In the genomic region with DNA sequence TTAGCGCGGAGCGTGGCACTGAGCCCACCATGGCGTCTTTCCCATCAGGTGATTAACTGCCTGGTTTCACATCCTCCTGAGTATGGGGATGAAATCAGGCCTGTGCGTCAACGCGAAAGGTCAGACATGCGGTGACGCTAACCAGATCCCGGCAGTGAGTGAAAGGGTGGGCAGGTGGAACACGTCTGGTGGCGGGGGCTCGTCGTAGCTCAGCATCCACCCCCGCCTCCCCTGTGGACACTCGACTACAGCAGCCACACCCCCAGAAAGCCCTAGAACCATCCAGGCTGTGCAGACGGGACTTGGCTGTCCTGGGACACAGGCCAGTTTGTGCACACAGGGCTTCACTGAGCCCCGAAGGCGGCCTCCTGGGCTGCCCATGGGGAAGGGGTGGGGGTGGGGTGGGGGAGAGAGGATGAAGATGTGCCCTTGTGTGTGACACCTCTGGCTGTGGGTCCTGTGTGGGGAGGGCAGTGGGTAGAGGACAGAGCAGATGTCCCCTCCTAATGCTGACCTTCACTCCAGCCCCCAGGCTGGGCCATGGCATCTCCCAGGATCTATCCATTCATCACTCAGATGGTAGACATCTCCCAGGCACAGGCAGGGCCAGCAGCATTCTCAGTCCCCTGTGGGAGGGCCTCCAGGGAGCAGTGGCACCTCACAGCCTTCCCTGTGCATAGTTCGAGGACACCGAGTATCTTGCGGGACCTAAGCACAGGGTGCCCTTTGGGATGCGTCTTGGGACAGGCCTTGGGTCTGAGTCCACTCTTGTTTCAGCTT, we compare ENCODE assay signal across 11 cellular contexts. TPM values are rescaled to one million over a fixed set of nuclear protein-coding genes. Genes with fewer than 3 reads are reported as not detected.
DNase-seq lines count a peak whose midpoint lies in the region; ATAC-seq, FAIRE-seq and TF ChIP-seq lines count a peak whose summit lies in the region.
"Had no signal": no experiment of that assay in that cellular context is flagged by ENCODE, and none has a peak within 500 bp of the region (broad histone marks: within the 10 kb centered on the region; RNA-seq: fewer than 3 reads in every experiment).

No MANE protein-coding gene starts in this region.

- intact Hi-C loops in Right ventricle myocardium inferior (cut with DNase I): loop anchor here (2.0 kb wide), 1 partner anchor 22 kb away; no protein-coding TSS in a partner anchor
- intact Hi-C loops in vagina (cut with DNase I): no loop called here

- DNase-seq in amniotic epithelial cell (ENCODE audit: low read depth) (peak; percentile 96), Right ventricle myocardium inferior (ENCODE audit: missing footprints) (peak; percentile 80), omental fat pad (ENCODE audit: low spot score) (peak; percentile 81), vagina (ENCODE audit: extremely low spot score in 2 of 2) (no peak), KBM-7 (no peak), GM12891 (ENCODE audit: insufficient read length, low spot score) (no peak), NCI-H128 (lab: John Stamatoyannopoulos, UW; ENCODE audit: unreplicated experiment) (no peak)
- DNase-seq: brain microvascular endothelial cell; OCI-M1; stimulated activated naive CD4-positive, alpha-beta T cell treated with Interleukin-2 at 50 U/mL for 16 hours; T1000 had no signal

- no peak for TF ChIP-seq POLR2A in vagina (IDR thresholded peaks at IDR 0.05)
- no peak for TF ChIP-seq POLR2A in GM12891 (IDR thresholded peaks at IDR 0.05; ENCODE audit: low read depth, low read length)

- H3K9me3 ChIP-seq in vagina: no peaks in the 10 kb centered on the region

- FAIRE-seq in GM12891 (lab: Jason Lieb, UNC): no peak

- H3K27me3 ChIP-seq in vagina: no peaks in the 10 kb centered on the region
- H3K27me3 ChIP-seq: brain microvascular endothelial cell had no signal

- TF ChIP-seq CTCF in omental fat pad (IDR thresholded peaks at IDR 0.05): no peak
- no peak for TF ChIP-seq CTCF in vagina (IDR thresholded peaks at IDR 0.05)

- H3K36me3 ChIP-seq in vagina: no peaks in the 10 kb centered on the region
- H3K36me3 ChIP-seq: brain microvascular endothelial cell had no signal

- peaks cover 52% of the 10 kb centered on the region for H3K4me1 ChIP-seq in vagina

- H3K4me3 ChIP-seq in vagina: no peak overlapping the region

- ATAC-seq in Right ventricle myocardium inferior (peak; percentile 85), omental fat pad (ENCODE audit: low FRiP score) (peak; percentile 88)

- H3K27ac ChIP-seq in vagina: peak overlapping the region; percentile 89
- H3K27ac ChIP-seq: brain microvascular endothelial cell had no signal

- in situ Hi-C loops in KBM-7 (cut with MboI; ENCODE audit: low pct_unique_long_range_greater_than_20kb, low sequenced_read_pairs): no loop called here

TF ChIP-seq in GM12891, 5 proteins besides CTCF, POLR2A, EP300 and RAD21:
- TF ChIP-seq PAX5 (IDR thresholded peaks at IDR 0.05; ENCODE audit: insufficient read depth, low read length, severe bottlenecking): no peak
- no peak for TF ChIP-seq POU2F2 (IDR thresholded peaks at IDR 0.05; ENCODE audit: low read depth, low read length)
- TF ChIP-seq POLR2AphosphoS5 (IDR thresholded peaks at IDR 0.05; ENCODE audit: low read depth, low read length): no peak
- TF ChIP-seq SPI1 (IDR thresholded peaks at IDR 0.05; ENCODE audit: low read depth, low read length): no peak
- TF ChIP-seq TAF1 (IDR thresholded peaks at IDR 0.05; ENCODE audit: low read depth, low read length): no peak

RNA-seq across cellular contexts. Expression of a gene that starts 27.5 kb away (rescaled TPM):
- total RNA-seq in Right ventricle myocardium inferior (139 TPM), omental fat pad (10 to 100 TPM in 3 of 4 donors, 1 to 10 TPM in 1; 1.3 to 50.8 (median 31.5) TPM), vagina (120 TPM)
- 0.14 TPM for polyA plus RNA-seq in GM12891 (2012; ENCODE audit: low read depth, missing spikeins)

Comparison
In these comparisons a context has a peak if more than half of its experiments do, and no peak if none do; other contexts are left out.
1. DNase-seq: peak in amniotic epithelial cell (single experiment), Right ventricle myocardium inferior (single experiment) and omental fat pad (single experiment); none in vagina (0 of 2), KBM-7 (single experiment), GM12891 (single experiment) and NCI-H128 (single experiment).